ENCODE assay signal across 21 cellular contexts in the genomic region with DNA sequence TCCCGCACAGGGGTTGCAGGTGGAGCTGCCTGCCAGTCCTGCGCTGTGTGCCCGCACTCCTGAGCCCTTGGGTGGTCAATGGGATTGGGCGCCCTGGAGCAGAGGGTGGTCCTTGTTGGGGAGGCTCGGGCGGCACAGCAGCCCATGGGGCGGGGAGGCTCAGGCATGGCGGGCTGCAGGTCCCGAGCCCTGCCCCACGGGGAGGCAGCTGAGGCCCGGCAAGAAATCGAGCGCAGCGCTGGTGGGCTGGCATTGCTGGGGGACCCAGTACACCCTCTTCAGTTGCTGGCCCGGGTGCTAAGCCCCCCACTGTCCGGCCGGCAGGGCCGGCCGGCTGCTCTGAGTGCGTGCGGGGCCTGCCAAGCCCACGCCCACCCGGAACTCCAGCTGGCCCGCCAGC. TPM values are rescaled to one million over a fixed set of nuclear protein-coding genes. Genes with fewer than 3 reads are reported as not detected.
DNase-seq lines count a peak whose midpoint lies in the region; ATAC-seq, FAIRE-seq and TF ChIP-seq lines count a peak whose summit lies in the region.
"Had no signal": no experiment of that assay in that cellular context is flagged by ENCODE, and none has a peak within 500 bp of the region (broad histone marks: within the 10 kb centered on the region; RNA-seq: fewer than 3 reads in every experiment).

No MANE protein-coding gene starts in this region.

- TF ChIP-seq CTCF in kidney (IDR thresholded peaks at IDR 0.05; ENCODE audit: borderline replicate concordance, extremely low read depth, insufficient read depth): no peak

- H3K4ac ChIP-seq in trophoblast cell (ENCODE audit: low read depth, low read length): peak overlapping the region; percentile 57

- H3K79me2 ChIP-seq in trophoblast cell (ENCODE audit: control insufficient read depth, insufficient read depth, low read length, poor library complexity): no peaks in the 10 kb centered on the region

- no peak overlapping the region for H2BK5ac ChIP-seq in trophoblast cell (ENCODE audit: low read depth, low read length, poor library complexity)

- no peak overlapping the region for H3K23ac ChIP-seq in trophoblast cell (ENCODE audit: low read length)

- ATAC-seq in HG03135 (IDR thresholded peaks at IDR 0.05; ENCODE audit: unreplicated experiment): no peak
- ATAC-seq: A549; CD8-positive, alpha-beta T cell had no signal

- DNase-seq in activated CD4-positive, alpha-beta T cell treated with anti-CD3 and anti-CD28 coated beads, Interleukin-2, amount 10 ng/mL, durations not matched to agents 24 days and 14 days: peak; percentile 31
- DNase-seq in activated CD4-positive, alpha-beta T cell treated with anti-CD3 and anti-CD28 coated beads for 48 hours: no peak
- DNase-seq in kidney (peak; percentile 65), trophoblast cell (no peak)
- DNase-seq: AML-193; Caco-2; Calu3; CD4-positive, alpha-beta T cell; CD8-positive, alpha-beta T cell; DMS79 treated with DMSO at 0.1 percent for 48 hours; GF-D8 had no signal

- WGBS in trophoblast cell (ENCODE audit: extremely low coverage, insufficient coverage, insufficient read length): no CpG with 5 or more reads among the region's 24 CpGs

- no peaks in the 10 kb centered on the region for H3K9me3 ChIP-seq in kidney (ENCODE audit: control insufficient read depth in 1 of 2, low read length in 2 of 2)
- no peaks in the 10 kb centered on the region for H3K9me3 ChIP-seq in trophoblast cell (ENCODE audit: insufficient read depth, low read depth, low read length)
- H3K9me3 ChIP-seq: Caco-2 had no signal

- no peak overlapping the region for H2BK12ac ChIP-seq in trophoblast cell (ENCODE audit: low read length)

- peaks cover 9% of the 10 kb centered on the region for H3K9me3 Mint-ChIP-seq in activated CD4-positive, alpha-beta T cell treated with anti-CD3 and anti-CD28 coated beads, Interleukin-2, amount 10 ng/mL, durations not matched to agents 24 days and 14 days

- peaks cover 6% of the 10 kb centered on the region for H3K79me1 ChIP-seq in trophoblast cell (ENCODE audit: low read length)

- H4K91ac ChIP-seq in trophoblast cell (ENCODE audit: low read depth, low read length): no peak overlapping the region

- no peak overlapping the region for H3K18ac ChIP-seq in trophoblast cell (ENCODE audit: low read length)

- H3K4me1 ChIP-seq in kidney (ENCODE audit: control insufficient read depth in 1 of 2, insufficient read depth in 1 of 2, low read depth in 1 of 2, low read length in 2 of 2) (peaks cover 0 to 3% of the 10 kb centered on the region in 2 donors), trophoblast cell (ENCODE audit: control insufficient read depth in 1 of 2, insufficient read depth in 2 of 2, low read length in 2 of 2) (peaks cover 8 to 13% of the 10 kb centered on the region in 2 experiments)
- H3K4me1 ChIP-seq: A549 had no signal

- no peak overlapping the region for H3K4me3 Mint-ChIP-seq in activated CD4-positive, alpha-beta T cell treated with anti-CD3 and anti-CD28 coated beads, Interleukin-2, amount 10 ng/mL, durations not matched to agents 24 days and 14 days
- H3K4me3 Mint-ChIP-seq: B cell; CD4-positive, alpha-beta T cell; CD8-positive, alpha-beta T cell had no signal

- peaks cover 37% of the 10 kb centered on the region for H3K4me1 Mint-ChIP-seq in activated CD4-positive, alpha-beta T cell treated with anti-CD3 and anti-CD28 coated beads, Interleukin-2, amount 10 ng/mL, durations not matched to agents 24 days and 14 days

- no peak overlapping the region for H2AFZ ChIP-seq in trophoblast cell (ENCODE audit: insufficient read depth, low read length, poor library complexity)

- no peak overlapping the region for H2AK5ac ChIP-seq in trophoblast cell (ENCODE audit: low read length)

- no peak overlapping the region for H4K12ac ChIP-seq in trophoblast cell (ENCODE audit: low read depth, low read length)

- no peak overlapping the region for H4K8ac ChIP-seq in trophoblast cell (ENCODE audit: low read depth, low read length)

- H3K9ac ChIP-seq in kidney (ENCODE audit: low read length in 2 of 2) (no peak overlapping the region), trophoblast cell (ENCODE audit: low read length) (no peak overlapping the region)
- H3K9ac ChIP-seq: BLaER1 treated with 17β-estradiol and CSF1 and Interleukin-3, amounts not matched to agents 10 nM and 100 nM had no signal

- H3K27me3 ChIP-seq in trophoblast cell (ENCODE audit: insufficient read depth, low read length): no peaks in the 10 kb centered on the region
- H3K27me3 ChIP-seq: BLaER1 treated with 17β-estradiol and CSF1 and Interleukin-3, amounts not matched to agents 10 nM and 100 nM had no signal

- FAIRE-seq in kidney (lab: Jason Lieb, UNC): no peak
- FAIRE-seq: A549, D721Med, G401.6, GM12891, GM19239 had no signal

- no peak overlapping the region for H2BK120ac ChIP-seq in trophoblast cell (ENCODE audit: insufficient read depth, low read length, poor library complexity)

- no peak overlapping the region for H3K14ac ChIP-seq in trophoblast cell (ENCODE audit: low read length)

- H3K36me3 Mint-ChIP-seq in activated CD4-positive, alpha-beta T cell treated with anti-CD3 and anti-CD28 coated beads, Interleukin-2, amount 10 ng/mL, durations not matched to agents 24 days and 14 days (ENCODE audit: low read depth): peaks cover 42% of the 10 kb centered on the region

- no peak overlapping the region for H3K27ac Mint-ChIP-seq in activated CD4-positive, alpha-beta T cell treated with anti-CD3 and anti-CD28 coated beads, Interleukin-2, amount 10 ng/mL, durations not matched to agents 24 days and 14 days
- H3K27ac Mint-ChIP-seq: B cell had no signal

- H3K27me3 Mint-ChIP-seq in activated CD4-positive, alpha-beta T cell treated with anti-CD3 and anti-CD28 coated beads, Interleukin-2, amount 10 ng/mL, durations not matched to agents 24 days and 14 days: no peaks in the 10 kb centered on the region
- H3K27me3 Mint-ChIP-seq: B cell; CD4-positive, alpha-beta T cell had no signal

- intact Hi-C loops in activated CD4-positive, alpha-beta T cell treated with anti-CD3 and anti-CD28 coated beads, Interleukin-2, amount 10 ng/mL, durations not matched to agents 24 days and 14 days (cut with micrococcal nuclease): no loop called here
- intact Hi-C loops in kidney (cut with DNase I): no loop called here

- no peak overlapping the region for H3K4me2 ChIP-seq in trophoblast cell (ENCODE audit: low read length)
- H3K4me2 ChIP-seq: A549; BLaER1 treated with 17β-estradiol and CSF1 and Interleukin-3, amounts not matched to agents 10 nM and 100 nM had no signal

- H3K36me3 ChIP-seq in kidney (ENCODE audit: control insufficient read depth in 1 of 2, insufficient read depth in 2 of 2, low read length in 2 of 2) (no peaks in the 10 kb centered on the region), trophoblast cell (ENCODE audit: control insufficient read depth in 1 of 2, insufficient read depth in 2 of 2, low read length in 2 of 2) (peaks cover 0 to 2% of the 10 kb centered on the region in 2 experiments)

- H3K4me3 ChIP-seq in kidney (ENCODE audit: low read length in 2 of 2) (no peak overlapping the region), trophoblast cell (ENCODE audit: low read depth, low read length) (no peak overlapping the region)
- H3K4me3 ChIP-seq: A549; BLaER1 treated with 17β-estradiol and CSF1 and Interleukin-3, amounts not matched to agents 10 nM and 100 nM had no signal

- no peak overlapping the region for H3K27ac ChIP-seq in kidney (ENCODE audit: low read depth in 2 of 2, low read length in 2 of 2)
- no peak overlapping the region for H3K27ac ChIP-seq in trophoblast cell (ENCODE audit: low read depth, low read length)
- H3K27ac ChIP-seq: 22Rv1; A549; BLaER1 treated with 17β-estradiol and CSF1 and Interleukin-3, amounts not matched to agents 10 nM and 100 nM; C4-2B had no signal

RNA-seq across cellular contexts. Expression of a gene that starts 27.9 kb away (rescaled TPM):
- 34.7 and 35.3 TPM in 2 replicates for total RNA-seq in activated CD4-positive, alpha-beta T cell treated with anti-CD3 and anti-CD28 coated beads, Interleukin-2, amount 10 ng/mL, durations not matched to agents 24 days and 14 days
- total RNA-seq in kidney: 46.8 TPM
- 12.6 TPM for polyA plus RNA-seq in kidney (ENCODE audit: insufficient read depth, low read depth, low replicate concordance)
- polyA plus RNA-seq in trophoblast cell (2013): 28.2 and 29.0 TPM in 2 replicates

Comparison
In these comparisons a context has a peak if more than half of its experiments do, and no peak if none do; other contexts are left out.
1. DNase-seq: peak in activated CD4-positive, alpha-beta T cell treated with anti-CD3 and anti-CD28 coated beads, Interleukin-2, amount 10 ng/mL, durations not matched to agents 24 days and 14 days (single experiment) and kidney (single experiment); none in activated CD4-positive, alpha-beta T cell treated with anti-CD3 and anti-CD28 coated beads for 48 hours (single experiment) and trophoblast cell (0 of 2).